In the genomic region with DNA sequence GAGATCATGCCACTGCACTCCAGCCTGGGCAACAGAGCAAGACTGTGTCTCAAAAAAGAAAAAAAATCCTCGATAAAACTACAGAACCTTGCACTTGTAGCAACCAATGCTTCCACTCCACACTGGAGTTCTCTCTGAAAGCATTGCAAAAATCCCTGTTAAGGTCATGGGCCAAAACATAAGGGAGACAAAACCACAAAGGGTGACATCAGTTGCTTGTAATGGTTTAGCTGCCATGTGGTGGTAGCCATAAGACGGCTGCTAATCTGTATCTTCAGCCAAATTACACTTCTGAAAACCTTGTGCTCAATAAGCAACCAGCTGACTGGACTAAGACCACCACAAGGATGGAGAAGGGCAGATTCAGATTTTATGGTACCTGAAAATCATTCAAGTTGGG, we compare ENCODE assay signal across 16 cellular contexts. TPM values are rescaled to one million over a fixed set of nuclear protein-coding genes. Genes with fewer than 3 reads are reported as not detected.
DNase-seq lines count a peak whose midpoint lies in the region; ATAC-seq, FAIRE-seq and TF ChIP-seq lines count a peak whose summit lies in the region.
"Had no signal": no experiment of that assay in that cellular context is flagged by ENCODE, and none has a peak within 500 bp of the region (broad histone marks: within the 10 kb centered on the region; RNA-seq: fewer than 3 reads in every experiment).

No MANE protein-coding gene starts in this region.

- TF ChIP-seq CTCF in astrocyte (IDR thresholded peaks at IDR 0.05; ENCODE audit: insufficient read depth, low read depth, low read length), result no peak

- no peak overlapping the region for H3K27ac Mint-ChIP-seq in astrocyte (ENCODE audit: unreplicated experiment)

- FAIRE-seq in astrocyte (lab: Jason Lieb, UNC), result no peak
- FAIRE-seq: G401.6 had no signal

- H4K20me1 ChIP-seq in astrocyte (ENCODE audit: insufficient read depth, low read length), result no peaks in the 10 kb centered on the region

- no peaks in the 10 kb centered on the region for H3K79me2 ChIP-seq in astrocyte (ENCODE audit: insufficient read depth, low read length)

- no peak overlapping the region for H3K4me3 Mint-ChIP-seq in astrocyte (ENCODE audit: unreplicated experiment)

- H2AFZ ChIP-seq in astrocyte (ENCODE audit: low read depth, low read length), result no peak overlapping the region

- no peaks in the 10 kb centered on the region for H3K9me3 ChIP-seq in astrocyte (ENCODE audit: insufficient read depth, low read depth, low read length)
- H3K9me3 ChIP-seq: HAP-1 had no signal

- ATAC-seq in GM18858 (IDR thresholded peaks at IDR 0.05; ENCODE audit: unreplicated experiment) (no peak), HG02938 (IDR thresholded peaks at IDR 0.05; ENCODE audit: unreplicated experiment) (no peak), HG03280 (IDR thresholded peaks at IDR 0.05; ENCODE audit: unreplicated experiment) (no peak)

- no peaks in the 10 kb centered on the region for H3K36me3 ChIP-seq in astrocyte (ENCODE audit: insufficient read depth, low read length)
- H3K36me3 ChIP-seq: HAP-1 had no signal

- peaks cover 2% of the 10 kb centered on the region for H3K36me3 Mint-ChIP-seq in astrocyte (ENCODE audit: low read depth, unreplicated experiment)

- no peak overlapping the region for H3K9ac ChIP-seq in astrocyte (ENCODE audit: low read length)

- peak; percentile 10 for DNase-seq in GM04504 (ENCODE audit: low read depth)
- peak; percentile 42 for DNase-seq in NCI-H82 (lab: John Stamatoyannopoulos, UW)
- peak; percentile 48 for DNase-seq in astrocyte (ENCODE audit: low read depth)
- peak; percentile 80 for DNase-seq in myocyte (ENCODE audit: low read depth)
- DNase-seq in NCI-H2171 treated with DMSO at 0.1 percent for 48 hours (lab: John Stamatoyannopoulos, UW), result no peak
- DNase-seq: DMS79 treated with DMSO at 0.1 percent for 48 hours, NCI-H1417 treated with DMSO at 0.1 percent for 48 hours, NCI-H1930, NCI-H446, NCI-H748 treated with DMSO at 0.1 percent for 48 hours had no signal

- no peak overlapping the region for H3K4me3 ChIP-seq in astrocyte (ENCODE audit: insufficient read depth, low read depth, low read length)
- H3K4me3 ChIP-seq: HAP-1 had no signal

- no peaks in the 10 kb centered on the region for H3K9me3 Mint-ChIP-seq in astrocyte (ENCODE audit: unreplicated experiment)

- H3K4me2 ChIP-seq in astrocyte (ENCODE audit: low read length), result no peak overlapping the region

- no peak overlapping the region for H3K27ac ChIP-seq in astrocyte (ENCODE audit: low read depth, low read length)
- H3K27ac ChIP-seq: RWPE1 had no signal

- no peaks in the 10 kb centered on the region for H3K4me1 Mint-ChIP-seq in astrocyte (ENCODE audit: low read depth, unreplicated experiment)

- no peaks in the 10 kb centered on the region for H3K27me3 Mint-ChIP-seq in astrocyte (ENCODE audit: low read depth, unreplicated experiment)

- no peaks in the 10 kb centered on the region for H3K4me1 ChIP-seq in astrocyte (ENCODE audit: insufficient read depth, low read length)

- no peaks in the 10 kb centered on the region for H3K27me3 ChIP-seq in astrocyte (ENCODE audit: insufficient read depth, low read length)

RNA-seq across cellular contexts. Expression of gene TPH1, which starts 20.6 kb away (rescaled TPM):
- total RNA-seq in astrocyte, result 0.24 and 0.32 TPM in 2 replicates
- total RNA-seq in myocyte, result not detected in 2 replicates
- 0.04 TPM for polyA plus RNA-seq in myocyte (2012)

RNA-seq across cellular contexts. Expression of gene SAAL1, which starts 39.3 kb away (rescaled TPM):
- 13.1 and 13.4 TPM in 2 replicates for total RNA-seq in astrocyte
- 6.3 and 8.2 TPM in 2 replicates for total RNA-seq in myocyte
- polyA plus RNA-seq in myocyte (2012), result 6.3 TPM

RNA-seq across cellular contexts. Expression of gene SERGEF, which starts 53.8 kb away (rescaled TPM):
- total RNA-seq in astrocyte (15.6 and 17.6 TPM in 2 replicates), myocyte (10.8 and 16.6 TPM in 2 replicates)
- polyA plus RNA-seq in myocyte (2012), result 34.1 TPM
